In the genomic region with DNA sequence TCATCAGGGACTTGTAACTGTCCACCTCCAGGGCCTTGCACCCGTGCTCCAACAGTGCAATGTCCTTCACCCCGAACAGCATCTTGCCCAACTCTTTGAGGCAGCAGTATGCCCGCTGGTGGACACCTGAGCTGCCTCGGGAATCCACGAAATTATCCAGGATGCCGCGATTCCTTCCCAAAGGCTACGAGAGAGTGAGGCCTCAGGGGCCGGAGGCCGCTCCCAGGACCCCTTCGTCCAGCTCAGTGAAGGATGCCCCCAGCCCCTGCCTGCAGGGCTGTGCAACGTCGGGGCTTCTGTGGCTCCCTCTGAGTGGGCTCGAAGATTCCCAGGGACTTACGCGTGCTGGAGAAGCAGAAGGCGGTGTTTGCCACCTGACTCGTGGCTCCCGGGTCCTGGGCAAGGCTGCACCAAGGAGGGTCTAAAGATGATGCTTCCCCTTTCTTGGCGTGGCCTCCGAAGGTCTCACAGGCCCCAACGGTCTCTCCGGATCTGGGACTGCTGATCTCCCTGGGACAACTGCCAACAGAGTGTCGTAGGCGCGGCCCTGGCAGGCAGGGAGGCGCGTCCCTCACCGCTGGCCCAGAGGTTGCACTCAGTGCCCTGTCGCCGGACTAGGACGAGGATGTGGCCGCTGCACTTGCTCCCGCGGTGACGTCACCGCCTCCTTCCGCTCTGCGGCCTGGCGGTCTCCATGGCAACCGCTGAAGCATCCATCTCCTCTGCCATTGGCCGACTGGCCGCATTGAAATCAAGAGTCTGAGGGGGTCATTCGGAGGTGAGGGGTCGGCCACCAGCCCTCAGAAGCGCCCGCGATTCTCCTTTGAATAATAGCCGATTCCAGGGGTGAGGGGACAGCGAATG, we compare ENCODE assay signal across 1 cellular context.
A peak's percentile ranks its signal among the peaks of the same experiment; 100 is the strongest.
TF ChIP-seq lines count a peak whose summit lies in the region.

A gene (minus strand): TSS at position 659 of the 864 bp plus-strand sequence. CDS start 577 bp downstream, at position 82.

TF ChIP-seq in HepG2, 621 proteins besides CTCF, POLR2A, EP300 and RAD21:
- TF ChIP-seq ZBTB38 (CRISPR knock-in tag; IDR thresholded peaks at IDR 0.05): peak; percentile 19; the same call in 1 of the 2 replicates
- TF ChIP-seq ATF7 (IDR thresholded peaks at IDR 0.05): peak; percentile 95
- TF ChIP-seq ATF7 (CRISPR knock-in tag; IDR thresholded peaks at IDR 0.05): no peak
- TF ChIP-seq ZSCAN9 (CRISPR knock-in tag; IDR thresholded peaks at IDR 0.05; ENCODE audit: borderline replicate concordance): no peak
- peak; percentile 18; the same call in 1 of the 2 replicates for TF ChIP-seq RFX1 (IDR thresholded peaks at IDR 0.05)
- TF ChIP-seq CREB1 (IDR thresholded peaks at IDR 0.05): peak; percentile 96
- no peak for TF ChIP-seq CREB1 (CRISPR knock-in tag; IDR thresholded peaks at IDR 0.05)
- no peak for TF ChIP-seq HOXA7 (CRISPR knock-in tag; IDR thresholded peaks at IDR 0.05)
- peak; percentile 27; the same call in 1 of the 2 replicates for TF ChIP-seq GABPB1 (CRISPR knock-in tag; IDR thresholded peaks at IDR 0.05)
